In genomic region chr1:200968469-200969410, GRCh38 we compare ENCODE assay signal across 19 cellular contexts. TPM values are rescaled to one million over a fixed set of nuclear protein-coding genes. Genes with fewer than 3 reads are reported as not detected.
DNase-seq lines count a peak whose midpoint lies in the region; ATAC-seq, FAIRE-seq and TF ChIP-seq lines count a peak whose summit lies in the region.
"Had no signal": no experiment of that assay in that cellular context is flagged by ENCODE, and none has a peak within 500 bp of the region (broad histone marks: within the 10 kb centered on the region; RNA-seq: fewer than 3 reads in every experiment).

No MANE protein-coding gene starts in this region.

- H3K36me3 ChIP-seq in naive thymus-derived CD4-positive, alpha-beta T cell (ENCODE audit: control insufficient read depth in 2 of 3, insufficient read depth in 3 of 3, low read length in 3 of 3), result peaks cover 0 to 54% (median 5%) of the 10 kb centered on the region in 3 experiments
- H3K36me3 ChIP-seq in H7 (replicated peaks; ENCODE audit: control insufficient read depth, insufficient read depth, low read length) (no peaks in the 10 kb centered on the region), PC-9 (ENCODE audit: low read depth) (no peaks in the 10 kb centered on the region)
- H3K36me3 ChIP-seq: esophagus squamous epithelium, right atrium auricular region had no signal

- H3K9me3 ChIP-seq in A549 (no peaks in the 10 kb centered on the region), PC-9 (ENCODE audit: insufficient read depth, low read depth) (no peaks in the 10 kb centered on the region)
- H3K9me3 ChIP-seq in naive thymus-derived CD4-positive, alpha-beta T cell (ENCODE audit: control insufficient read depth in 2 of 3, low read length in 3 of 3), result no peaks in the 10 kb centered on the region
- H3K9me3 ChIP-seq: esophagus squamous epithelium, left lung, right atrium auricular region had no signal

- WGBS in A549 (ENCODE audit: missing lambda C conversion rate), result 90% methylated on average over 13 of the region's 13 CpGs

- no peak for TF ChIP-seq RAD21 in A549 (conservative IDR thresholded peaks at IDR 0.05 in 1 of 2, IDR thresholded peaks at IDR 0.05 in 1 of 2)

- no peaks in the 10 kb centered on the region for H3K9me2 ChIP-seq in PC-9 (ENCODE audit: insufficient read depth)

- CTCF ChIA-PET in A549 (lab: Yijun Ruan, JAX), result interaction anchor here (1.0 to 6.6 kb wide), 8 partner anchors 31 to 151 kb away, joined by 3 to 57 read pairs (median 4); no protein-coding TSS in a partner anchor
- CTCF ChIA-PET in naive thymus-derived CD4-positive, alpha-beta T cell (lab: Charles Lee), result interaction anchor here (0.7 to 1.0 kb wide), 2 partner anchors 74 to 75 kb away, joined by 3 read pairs; no protein-coding TSS in a partner anchor
- CTCF ChIA-PET in PC-9 (lab: Charles Lee), result interaction anchor here (0.5 kb wide), 1 partner anchor 347 kb away, joined by 3 read pairs; no protein-coding TSS in a partner anchor

- no peak for TF ChIP-seq EP300 in A549 (IDR thresholded peaks at IDR 0.05)

- in situ Hi-C loops in G401 (cut with HindIII; ENCODE audit: low sequenced_read_pairs), result loop anchor here (5.0 kb wide), 1 partner anchor 54 kb away; the partner anchor contains the start of gene KIF21B

- no TSS peak for BruUV-seq in PC-9 (replicated peaks; lab: Mats Ljungman, UMichigan)

- no peaks in the 10 kb centered on the region for H3K79me2 ChIP-seq in PC-9 (ENCODE audit: low read depth)

- H3K4me2 ChIP-seq in A549 (0 out of 3 replicates have a peak overlapping the region, but pooled peaks have one; percentile 8), PC-9 (no peak overlapping the region)

- POLR2A ChIA-PET in A549 (lab: Yijun Ruan, JAX), result no interaction called here
- POLR2A ChIA-PET in naive thymus-derived CD4-positive, alpha-beta T cell (lab: Charles Lee), result no interaction called here
- POLR2A ChIA-PET in PC-9 (lab: Charles Lee; ENCODE audit: unreplicated experiment), result no interaction called here

- peak overlapping the region; percentile 50 for H3K27ac Mint-ChIP-seq in activated naive CD8-positive, alpha-beta T cell treated with anti-CD3 and anti-CD28 coated beads for 36 hours
- peak overlapping the region in 6 of 9 donors; percentile 34 to 77 (median 60) for H3K27ac Mint-ChIP-seq in naive thymus-derived CD4-positive, alpha-beta T cell
- H3K27ac Mint-ChIP-seq: activated T-helper 2 cell treated with anti-CD3 and anti-CD28 coated beads, Interferon-gamma antibody, Interleukin-2, Interleukin-4, amounts not matched to agents 10 μg/mL and 5 μg/mL and 100 μg/mL, durations not matched to agents 14 hours and 24 hours and 36 hours had no signal

- no peak for FAIRE-seq in A549 (lab: Jason Lieb, UNC)

- H3K27me3 ChIP-seq in naive thymus-derived CD4-positive, alpha-beta T cell (ENCODE audit: control insufficient read depth in 2 of 2, insufficient read depth in 2 of 2, low read length in 2 of 2), result no peaks in the 10 kb centered on the region
- H3K27me3 ChIP-seq in H7 (ENCODE audit: control insufficient read depth, insufficient read depth, low read length), result no peaks in the 10 kb centered on the region
- H3K27me3 ChIP-seq in PC-9 (ENCODE audit: insufficient read depth, low read depth), result no peaks in the 10 kb centered on the region
- H3K27me3 ChIP-seq: esophagus squamous epithelium, left lung, right atrium auricular region had no signal

- no peak overlapping the region for H2AFZ ChIP-seq in PC-9

- H3K4me3 Mint-ChIP-seq in activated naive CD8-positive, alpha-beta T cell treated with anti-CD3 and anti-CD28 coated beads for 36 hours, result no peak overlapping the region
- H3K4me3 Mint-ChIP-seq in naive thymus-derived CD4-positive, alpha-beta T cell, result no peak overlapping the region

- no peaks in the 10 kb centered on the region for H3K9me3 Mint-ChIP-seq in activated naive CD8-positive, alpha-beta T cell treated with anti-CD3 and anti-CD28 coated beads for 36 hours
- H3K9me3 Mint-ChIP-seq in naive thymus-derived CD4-positive, alpha-beta T cell, result peaks cover 0 to under 1% (median 0%) of the 10 kb centered on the region in 11 donors
- H3K9me3 Mint-ChIP-seq: activated T-helper 2 cell treated with anti-CD3 and anti-CD28 coated beads, Interferon-gamma antibody, Interleukin-2, Interleukin-4, amounts not matched to agents 10 μg/mL and 5 μg/mL and 100 μg/mL, durations not matched to agents 14 hours and 24 hours and 36 hours had no signal

- TF ChIP-seq POLR2A in A549 (IDR thresholded peaks at IDR 0.05; ENCODE audit: low read length), result no peak

- H3K27me3 Mint-ChIP-seq in activated naive CD8-positive, alpha-beta T cell treated with anti-CD3 and anti-CD28 coated beads for 36 hours, result no peaks in the 10 kb centered on the region
- no peaks in the 10 kb centered on the region for H3K27me3 Mint-ChIP-seq in naive thymus-derived CD4-positive, alpha-beta T cell

- DNase-seq in A549 (ENCODE audit: low read depth in 1 of 2, low spot score in 1 of 2) (peak in 1 of 2 experiments; percentile 27), EL (peak; percentile 57), G401 (ENCODE audit: low spot score) (no peak), H7 (no peak), PC-9 (no peak)
- DNase-seq in activated naive CD8-positive, alpha-beta T cell treated with anti-CD3 and anti-CD28 coated beads for 36 hours, result no peak
- DNase-seq in naive thymus-derived CD4-positive, alpha-beta T cell, result no peak
- DNase-seq: amygdala; cerebellar nuclear complex; DMS79; effector CD8-positive, alpha-beta T cell; esophagus squamous epithelium; NCI-H1417 treated with DMSO at 0.1 percent for 48 hours; T-helper 9 cell had no signal

- intact Hi-C loops in naive thymus-derived CD4-positive, alpha-beta T cell (cut with micrococcal nuclease), result no loop called here
- intact Hi-C loops in PC-9 (cut with micrococcal nuclease; ENCODE audit: unreplicated experiment), result no loop called here

- H3K4me3 ChIP-seq in A549, result no peak overlapping the region
- H3K4me3 ChIP-seq in naive thymus-derived CD4-positive, alpha-beta T cell (ENCODE audit: low read length), result no peak overlapping the region
- H3K4me3 ChIP-seq in H7 (ENCODE audit: insufficient read depth, low read depth, low read length), result no peak overlapping the region
- no peak overlapping the region for H3K4me3 ChIP-seq in PC-9
- H3K4me3 ChIP-seq: esophagus squamous epithelium, left lung, right atrium auricular region had no signal

- ATAC-seq in A549 (no peak), GM19455 (IDR thresholded peaks at IDR 0.05; ENCODE audit: unreplicated experiment) (no peak)
- no peak for ATAC-seq in naive thymus-derived CD4-positive, alpha-beta T cell
- ATAC-seq: left lung, Panc1 had no signal

- H4K20me1 ChIP-seq in PC-9 (ENCODE audit: insufficient read depth), result no peaks in the 10 kb centered on the region

- TF ChIP-seq CTCF in A549 (IDR thresholded peaks at IDR 0.05) (no peak), PC-9 (conservative IDR thresholded peaks at IDR 0.05) (no peak)

- peaks cover 14% of the 10 kb centered on the region for H3K4me1 Mint-ChIP-seq in activated naive CD8-positive, alpha-beta T cell treated with anti-CD3 and anti-CD28 coated beads for 36 hours
- peaks cover 0 to 8% (median 0%) of the 10 kb centered on the region in 7 donors for H3K4me1 Mint-ChIP-seq in naive thymus-derived CD4-positive, alpha-beta T cell

- H3K4me1 ChIP-seq in A549 (peaks cover 31% of the 10 kb centered on the region), PC-9 (replicated peaks; ENCODE audit: insufficient read depth) (peaks cover 18% of the 10 kb centered on the region)
- H3K4me1 ChIP-seq in naive thymus-derived CD4-positive, alpha-beta T cell (ENCODE audit: control insufficient read depth in 2 of 2, insufficient read depth in 2 of 2, low read length in 2 of 2), result no peaks in the 10 kb centered on the region
- H3K4me1 ChIP-seq: left lung had no signal

- H3K36me3 Mint-ChIP-seq in activated naive CD8-positive, alpha-beta T cell treated with anti-CD3 and anti-CD28 coated beads for 36 hours, result peaks cover 12% of the 10 kb centered on the region
- H3K36me3 Mint-ChIP-seq in naive thymus-derived CD4-positive, alpha-beta T cell, result peaks cover 0 to 24% (median 0%) of the 10 kb centered on the region in 5 donors

- H3K27ac ChIP-seq in A549 (peak overlapping the region; percentile 50 to 69; a peak in 4 of 6 replicates), PC-9 (no peak overlapping the region)
- no peak overlapping the region for H3K27ac ChIP-seq in naive thymus-derived CD4-positive, alpha-beta T cell (ENCODE audit: low read depth, low read length)
- H3K27ac ChIP-seq: esophagus squamous epithelium, left lung, right atrium auricular region had no signal

- H3F3A ChIP-seq in PC-9 (ENCODE audit: insufficient read depth, low read depth), result no peaks in the 10 kb centered on the region

TF ChIP-seq in A549, 52 proteins besides CTCF, POLR2A, EP300 and RAD21:
- no peak for TF ChIP-seq FOSL2 (IDR thresholded peaks at IDR 0.05)
- peak; percentile 53; the same call in 1 of the 2 replicates for TF ChIP-seq FOSL2 (CRISPR knock-in tag; IDR thresholded peaks at IDR 0.05)
- no peak for TF ChIP-seq TP53 (CRISPR knock-in tag; IDR thresholded peaks at IDR 0.05)
- TF ChIP-seq JUNB (IDR thresholded peaks at IDR 0.05), result 0 out of 2 replicates have a peak, but pooled peaks have one; percentile 12

RNA-seq across cellular contexts. Expression of gene KIF21B, which starts 54.8 kb away (rescaled TPM):
- polyA plus RNA-seq in A549 (2011; rRNA removed) (3.6 and 3.8 TPM in 2 replicates), A549 (2017; fragmentation: RNase III; extraction: RNeasy Plus Mini Kit Qiagen cat#74134 plus additional on column Dnase treatment) (1.3 to 1.5 TPM (median 1.4 TPM) in 3 replicates)
- 2.7 and 3.6 TPM in 2 replicates for polyA plus RNA-seq in A549 (2012; cell fraction: cytosol; rRNA removed)
- polyA plus RNA-seq in A549 (2012; cell fraction: nucleus; rRNA removed), result 10.1 and 11.6 TPM in 2 replicates
- polyA minus RNA-seq in A549 (2011; rRNA and poly(A)+ RNA removed), result 5.2 and 7.1 TPM in 2 replicates
- total RNA-seq in activated naive CD8-positive, alpha-beta T cell treated with anti-CD3 and anti-CD28 coated beads for 36 hours, result 10 to 100 TPM; 55.7 to 56.2 TPM
- 10 to 100 TPM; 68.3 to 97.6 (median 73.4) TPM for total RNA-seq in naive thymus-derived CD4-positive, alpha-beta T cell
- polyA plus RNA-seq in naive thymus-derived CD4-positive, alpha-beta T cell, result 1 to 10 TPM; 3.0 to 8.1 TPM
- total RNA-seq in G401 (2014; rRNA removed; shearing (Covaris generic)), result 2.9 and 4.7 TPM in 2 replicates
- total RNA-seq in H7 (2014; rRNA removed; shearing (Covaris generic)), result 12.7 and 14.1 TPM in 2 replicates
- 1.9 and 3.7 TPM in 2 replicates for total RNA-seq in PC-9 (2021)

Comparison
In these comparisons a context has a peak if more than half of its experiments do, and no peak if none do; other contexts are left out.
1. H3K27ac ChIP-seq: peak in A549 (2 of 2); none in naive thymus-derived CD4-positive, alpha-beta T cell (single experiment) and PC-9 (single experiment).